22 cellular contexts compared by ENCODE assay signal in the genomic region with DNA sequence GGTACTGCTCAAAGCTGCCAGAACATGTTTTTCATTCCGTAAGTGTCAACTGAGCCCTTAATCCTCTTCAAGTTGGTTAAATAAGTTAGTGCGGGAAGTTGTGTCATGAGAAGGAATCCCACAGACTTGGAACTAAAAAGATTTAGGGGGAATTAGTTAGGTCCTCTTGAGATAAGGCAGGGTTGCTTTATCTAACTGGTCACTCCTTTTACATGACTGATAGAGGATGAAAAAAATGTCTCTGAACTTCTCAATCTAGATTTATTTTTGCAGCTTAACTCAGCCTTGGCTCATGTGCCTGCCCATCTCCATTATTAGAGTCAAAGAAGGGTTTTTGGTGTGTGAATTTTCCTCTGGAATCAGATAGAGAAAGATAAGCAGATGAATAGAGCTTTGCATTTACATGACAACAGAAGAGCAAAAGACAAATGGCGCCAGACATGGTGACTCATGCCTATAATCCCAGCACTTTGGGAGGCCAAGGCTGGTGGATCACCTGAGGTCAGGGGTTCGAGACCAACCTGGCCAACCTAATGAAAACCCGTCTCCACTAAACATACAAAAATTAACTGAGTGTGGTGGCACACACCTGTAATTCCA.
"Had no signal": no experiment of that assay in that cellular context is flagged by ENCODE, and none has a peak within 500 bp of the region (broad histone marks: within the 10 kb centered on the region; RNA-seq: fewer than 3 reads in every experiment).

No MANE protein-coding gene starts in this region.

- ATAC-seq: esophagus mucosa; foreskin keratinocyte; heart left ventricle; naive thymus-derived CD4-positive, alpha-beta T cell; pancreas; right cardiac atrium had no signal

- H3K4me3 ChIP-seq: adrenal gland, ascending aorta, heart left ventricle, left ventricle myocardium inferior, lung, pancreas, prostate gland, tibial nerve had no signal

- H3K27ac ChIP-seq: adrenal gland, ascending aorta, brain microvascular endothelial cell, foreskin keratinocyte, heart left ventricle, left ventricle myocardium inferior, pancreas, prostate gland, tibial nerve had no signal

- H3K27me3 ChIP-seq: ascending aorta, brain microvascular endothelial cell, foreskin keratinocyte had no signal

- DNase-seq: activated CD4-positive, alpha-beta T cell treated with anti-CD3 and anti-CD28 coated beads for 4 hours; activated CD4-positive, alpha-beta T cell treated with anti-CD3 and anti-CD28 coated beads, Interleukin-2, amount 50 U/mL, for 4 hours; activated effector memory CD4-positive, alpha-beta T cell treated with anti-CD3 and anti-CD28 coated beads, Interleukin-2, amount 50 U/mL, for 16 hours; activated naive CD4-positive, alpha-beta T cell treated with anti-CD3 and anti-CD28 coated beads for 36 hours; activated naive CD8-positive, alpha-beta T cell treated with anti-CD3 and anti-CD28 coated beads for 36 hours; adrenal gland; brain microvascular endothelial cell; cortex of kidney; foreskin keratinocyte; heart left ventricle; left ventricle myocardium inferior; naive thymus-derived CD4-positive, alpha-beta T cell; nucleus accumbens; pancreas; right cardiac atrium; stimulated activated CD4-positive, alpha-beta T cell treated with anti-CD3 and anti-CD28 coated beads, Interleukin-2, amount 100 ng/mL, for 48 hours; stimulated activated naive CD4-positive, alpha-beta T cell treated with Interleukin-2 at 50 U/mL for 16 hours had no signal

- H3K9me3 ChIP-seq: adrenal gland, ascending aorta, heart left ventricle, left ventricle myocardium inferior, pancreas, prostate gland, tibial nerve had no signal

- H3K4me1 ChIP-seq: adrenal gland, ascending aorta, foreskin keratinocyte, heart left ventricle, left ventricle myocardium inferior, pancreas, prostate gland, tibial nerve had no signal

- H3K36me3 ChIP-seq: adrenal gland, ascending aorta, brain microvascular endothelial cell, heart left ventricle, left ventricle myocardium inferior, pancreas, prostate gland, tibial nerve had no signal
